In the genomic region with DNA sequence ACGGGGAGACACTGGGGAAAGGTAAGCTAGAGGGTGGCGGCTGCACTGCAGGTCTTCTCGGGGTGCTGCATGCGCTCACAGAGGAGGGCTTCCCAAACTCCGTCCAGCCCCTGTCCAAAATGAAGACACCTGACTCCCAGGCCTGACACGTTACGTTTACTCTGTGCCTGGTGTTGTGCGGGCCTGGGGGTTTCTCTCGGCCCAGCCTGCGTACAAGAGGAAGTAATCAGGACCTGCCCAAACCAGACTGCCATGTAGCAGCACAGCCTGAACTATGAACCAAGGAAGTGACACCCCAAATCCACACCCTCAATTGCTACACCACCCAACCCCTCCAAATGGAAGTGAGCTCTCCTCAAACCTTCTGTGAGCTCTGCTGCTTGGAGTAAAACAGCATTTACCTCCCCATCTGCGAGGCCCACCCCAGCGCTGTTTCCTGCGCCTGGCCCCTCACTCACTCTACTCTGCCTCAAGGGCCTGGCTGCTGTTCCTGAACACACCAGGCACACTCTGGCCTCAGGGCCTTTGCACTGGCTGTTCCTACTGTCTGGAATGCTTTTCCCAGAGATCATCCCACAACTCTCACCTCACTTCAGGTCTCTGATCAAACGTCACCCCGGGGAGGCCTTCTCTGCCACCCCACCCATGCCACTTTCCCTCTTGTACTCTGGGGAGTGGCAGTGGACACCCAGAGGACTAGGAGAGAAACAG, we compare ENCODE assay signal across 1 cellular context.
TF ChIP-seq lines count a peak whose summit lies in the region.

No MANE protein-coding gene starts in this region.

TF ChIP-seq in GM12878, 131 proteins besides CTCF, POLR2A, EP300 and RAD21:
- TF ChIP-seq STAT1 (conservative IDR thresholded peaks at IDR 0.05), result no peak
- TF ChIP-seq SMARCA5 (IDR thresholded peaks at IDR 0.05), result 0 out of 2 replicates have a peak, but pooled peaks have one; percentile 35
- TF ChIP-seq, protein P1, sequence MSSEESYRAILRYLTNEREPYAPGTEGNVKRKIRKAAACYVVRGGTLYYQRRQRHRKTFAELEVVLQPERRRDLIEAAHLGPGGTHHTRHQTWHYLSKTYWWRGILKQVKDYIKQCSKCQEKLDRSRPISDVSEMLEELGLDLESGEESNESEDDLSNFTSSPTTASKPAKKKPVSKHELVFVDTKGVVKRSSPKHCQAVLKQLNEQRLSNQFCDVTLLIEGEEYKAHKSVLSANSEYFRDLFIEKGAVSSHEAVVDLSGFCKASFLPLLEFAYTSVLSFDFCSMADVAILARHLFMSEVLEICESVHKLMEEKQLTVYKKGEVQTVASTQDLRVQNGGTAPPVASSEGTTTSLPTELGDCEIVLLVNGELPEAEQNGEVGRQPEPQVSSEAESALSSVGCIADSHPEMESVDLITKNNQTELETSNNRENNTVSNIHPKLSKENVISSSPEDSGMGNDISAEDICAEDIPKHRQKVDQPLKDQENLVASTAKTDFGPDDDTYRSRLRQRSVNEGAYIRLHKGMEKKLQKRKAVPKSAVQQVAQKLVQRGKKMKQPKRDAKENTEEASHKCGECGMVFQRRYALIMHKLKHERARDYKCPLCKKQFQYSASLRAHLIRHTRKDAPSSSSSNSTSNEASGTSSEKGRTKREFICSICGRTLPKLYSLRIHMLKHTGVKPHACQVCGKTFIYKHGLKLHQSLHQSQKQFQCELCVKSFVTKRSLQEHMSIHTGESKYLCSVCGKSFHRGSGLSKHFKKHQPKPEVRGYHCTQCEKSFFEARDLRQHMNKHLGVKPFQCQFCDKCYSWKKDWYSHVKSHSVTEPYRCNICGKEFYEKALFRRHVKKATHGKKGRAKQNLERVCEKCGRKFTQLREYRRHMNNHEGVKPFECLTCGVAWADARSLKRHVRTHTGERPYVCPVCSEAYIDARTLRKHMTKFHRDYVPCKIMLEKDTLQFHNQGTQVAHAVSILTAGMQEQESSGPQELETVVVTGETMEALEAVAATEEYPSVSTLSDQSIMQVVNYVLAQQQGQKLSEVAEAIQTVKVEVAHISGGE (CRISPR knock-in tag; IDR thresholded peaks at IDR 0.05), result no peak
- TF ChIP-seq, protein P2, sequence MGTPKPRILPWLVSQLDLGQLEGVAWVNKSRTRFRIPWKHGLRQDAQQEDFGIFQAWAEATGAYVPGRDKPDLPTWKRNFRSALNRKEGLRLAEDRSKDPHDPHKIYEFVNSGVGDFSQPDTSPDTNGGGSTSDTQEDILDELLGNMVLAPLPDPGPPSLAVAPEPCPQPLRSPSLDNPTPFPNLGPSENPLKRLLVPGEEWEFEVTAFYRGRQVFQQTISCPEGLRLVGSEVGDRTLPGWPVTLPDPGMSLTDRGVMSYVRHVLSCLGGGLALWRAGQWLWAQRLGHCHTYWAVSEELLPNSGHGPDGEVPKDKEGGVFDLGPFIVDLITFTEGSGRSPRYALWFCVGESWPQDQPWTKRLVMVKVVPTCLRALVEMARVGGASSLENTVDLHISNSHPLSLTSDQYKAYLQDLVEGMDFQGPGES (IDR thresholded peaks at IDR 0.05), result no peak
- no peak for TF ChIP-seq SUZ12 (IDR thresholded peaks at IDR 0.05; ENCODE audit: unreplicated experiment)
- no peak for TF ChIP-seq PML (IDR thresholded peaks at IDR 0.05; ENCODE audit: low read length)
- TF ChIP-seq, protein P3, sequence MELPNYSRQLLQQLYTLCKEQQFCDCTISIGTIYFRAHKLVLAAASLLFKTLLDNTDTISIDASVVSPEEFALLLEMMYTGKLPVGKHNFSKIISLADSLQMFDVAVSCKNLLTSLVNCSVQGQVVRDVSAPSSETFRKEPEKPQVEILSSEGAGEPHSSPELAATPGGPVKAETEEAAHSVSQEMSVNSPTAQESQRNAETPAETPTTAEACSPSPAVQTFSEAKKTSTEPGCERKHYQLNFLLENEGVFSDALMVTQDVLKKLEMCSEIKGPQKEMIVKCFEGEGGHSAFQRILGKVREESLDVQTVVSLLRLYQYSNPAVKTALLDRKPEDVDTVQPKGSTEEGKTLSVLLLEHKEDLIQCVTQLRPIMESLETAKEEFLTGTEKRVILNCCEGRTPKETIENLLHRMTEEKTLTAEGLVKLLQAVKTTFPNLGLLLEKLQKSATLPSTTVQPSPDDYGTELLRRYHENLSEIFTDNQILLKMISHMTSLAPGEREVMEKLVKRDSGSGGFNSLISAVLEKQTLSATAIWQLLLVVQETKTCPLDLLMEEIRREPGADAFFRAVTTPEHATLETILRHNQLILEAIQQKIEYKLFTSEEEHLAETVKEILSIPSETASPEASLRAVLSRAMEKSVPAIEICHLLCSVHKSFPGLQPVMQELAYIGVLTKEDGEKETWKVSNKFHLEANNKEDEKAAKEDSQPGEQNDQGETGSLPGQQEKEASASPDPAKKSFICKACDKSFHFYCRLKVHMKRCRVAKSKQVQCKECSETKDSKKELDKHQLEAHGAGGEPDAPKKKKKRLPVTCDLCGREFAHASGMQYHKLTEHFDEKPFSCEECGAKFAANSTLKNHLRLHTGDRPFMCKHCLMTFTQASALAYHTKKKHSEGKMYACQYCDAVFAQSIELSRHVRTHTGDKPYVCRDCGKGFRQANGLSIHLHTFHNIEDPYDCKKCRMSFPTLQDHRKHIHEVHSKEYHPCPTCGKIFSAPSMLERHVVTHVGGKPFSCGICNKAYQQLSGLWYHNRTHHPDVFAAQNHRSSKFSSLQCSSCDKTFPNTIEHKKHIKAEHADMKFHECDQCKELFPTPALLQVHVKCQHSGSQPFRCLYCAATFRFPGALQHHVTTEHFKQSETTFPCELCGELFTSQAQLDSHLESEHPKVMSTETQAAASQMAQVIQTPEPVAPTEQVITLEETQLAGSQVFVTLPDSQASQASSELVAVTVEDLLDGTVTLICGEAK (IDR thresholded peaks at IDR 0.05; ENCODE audit: borderline replicate concordance), result no peak
- peak; percentile 56 for TF ChIP-seq LARP7 (IDR thresholded peaks at IDR 0.05)
- no peak for TF ChIP-seq IRF4 (IDR thresholded peaks at IDR 0.05; ENCODE audit: low read depth, low read length)
- no peak for TF ChIP-seq HDAC2 (IDR thresholded peaks at IDR 0.05)
- no peak for TF ChIP-seq STAT3 (IDR thresholded peaks at IDR 0.05; ENCODE audit: low read depth, low read length)
- TF ChIP-seq, protein P4, sequence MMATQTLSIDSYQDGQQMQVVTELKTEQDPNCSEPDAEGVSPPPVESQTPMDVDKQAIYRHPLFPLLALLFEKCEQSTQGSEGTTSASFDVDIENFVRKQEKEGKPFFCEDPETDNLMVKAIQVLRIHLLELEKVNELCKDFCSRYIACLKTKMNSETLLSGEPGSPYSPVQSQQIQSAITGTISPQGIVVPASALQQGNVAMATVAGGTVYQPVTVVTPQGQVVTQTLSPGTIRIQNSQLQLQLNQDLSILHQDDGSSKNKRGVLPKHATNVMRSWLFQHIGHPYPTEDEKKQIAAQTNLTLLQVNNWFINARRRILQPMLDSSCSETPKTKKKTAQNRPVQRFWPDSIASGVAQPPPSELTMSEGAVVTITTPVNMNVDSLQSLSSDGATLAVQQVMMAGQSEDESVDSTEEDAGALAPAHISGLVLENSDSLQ (IDR thresholded peaks at IDR 0.05), result no peak
- TF ChIP-seq BHLHE40 (IDR thresholded peaks at IDR 0.05; ENCODE audit: borderline replicate concordance in 1 of 2, low read depth in 2 of 2, low read length in 1 of 2), result 0 out of 4 replicates have a peak, but pooled peaks of 1 of the 2 experiments have one; percentile 2
- TF ChIP-seq TAF1 (IDR thresholded peaks at IDR 0.05; ENCODE audit: borderline replicate concordance, low read depth, low read length), result no peak
- no peak for TF ChIP-seq HCFC1 (IDR thresholded peaks at IDR 0.05; ENCODE audit: low read length)
- TF ChIP-seq SP1 (IDR thresholded peaks at IDR 0.05; ENCODE audit: low read depth, low read length), result no peak
- TF ChIP-seq YY1 (IDR thresholded peaks at IDR 0.05; ENCODE audit: low read depth, low read length), result no peak
- TF ChIP-seq IKZF1 (conservative IDR thresholded peaks at IDR 0.05), result no peak
- 0 out of 2 replicates have a peak, but pooled peaks have one; percentile 9 for TF ChIP-seq BACH1 (IDR thresholded peaks at IDR 0.05; ENCODE audit: borderline replicate concordance)
- peak; percentile 64 for TF ChIP-seq DPF2 (IDR thresholded peaks at IDR 0.05)
- no peak for TF ChIP-seq CREM (IDR thresholded peaks at IDR 0.05; ENCODE audit: low read depth)
- TF ChIP-seq, protein P5, sequence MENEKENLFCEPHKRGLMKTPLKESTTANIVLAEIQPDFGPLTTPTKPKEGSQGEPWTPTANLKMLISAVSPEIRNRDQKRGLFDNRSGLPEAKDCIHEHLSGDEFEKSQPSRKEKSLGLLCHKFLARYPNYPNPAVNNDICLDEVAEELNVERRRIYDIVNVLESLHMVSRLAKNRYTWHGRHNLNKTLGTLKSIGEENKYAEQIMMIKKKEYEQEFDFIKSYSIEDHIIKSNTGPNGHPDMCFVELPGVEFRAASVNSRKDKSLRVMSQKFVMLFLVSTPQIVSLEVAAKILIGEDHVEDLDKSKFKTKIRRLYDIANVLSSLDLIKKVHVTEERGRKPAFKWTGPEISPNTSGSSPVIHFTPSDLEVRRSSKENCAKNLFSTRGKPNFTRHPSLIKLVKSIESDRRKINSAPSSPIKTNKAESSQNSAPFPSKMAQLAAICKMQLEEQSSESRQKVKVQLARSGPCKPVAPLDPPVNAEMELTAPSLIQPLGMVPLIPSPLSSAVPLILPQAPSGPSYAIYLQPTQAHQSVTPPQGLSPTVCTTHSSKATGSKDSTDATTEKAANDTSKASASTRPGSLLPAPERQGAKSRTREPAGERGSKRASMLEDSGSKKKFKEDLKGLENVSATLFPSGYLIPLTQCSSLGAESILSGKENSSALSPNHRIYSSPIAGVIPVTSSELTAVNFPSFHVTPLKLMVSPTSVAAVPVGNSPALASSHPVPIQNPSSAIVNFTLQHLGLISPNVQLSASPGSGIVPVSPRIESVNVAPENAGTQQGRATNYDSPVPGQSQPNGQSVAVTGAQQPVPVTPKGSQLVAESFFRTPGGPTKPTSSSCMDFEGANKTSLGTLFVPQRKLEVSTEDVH (IDR thresholded peaks at IDR 0.05; ENCODE audit: low read depth, partially characterized antibody), result no peak
- TF ChIP-seq SRF (IDR thresholded peaks at IDR 0.05; ENCODE audit: low read depth in 2 of 2, low read length in 2 of 2), result no peak
- TF ChIP-seq MYC (IDR thresholded peaks at IDR 0.05; ENCODE audit: insufficient read depth, insufficient read length, insufficient replicate concordance, low read length, severe bottlenecking), result no peak
- TF ChIP-seq SMAD1 (IDR thresholded peaks at IDR 0.05; ENCODE audit: low read depth, partially characterized antibody), result no peak
- TF ChIP-seq ASH2L (IDR thresholded peaks at IDR 0.05; ENCODE audit: borderline replicate concordance, low read depth), result no peak
- no peak for TF ChIP-seq TARDBP (IDR thresholded peaks at IDR 0.05; ENCODE audit: borderline replicate concordance)
- TF ChIP-seq SIN3A (IDR thresholded peaks at IDR 0.05; ENCODE audit: low read depth, low read length), result no peak
- peak; percentile 41; the same call in 1 of the 2 replicates for TF ChIP-seq NR2C1 (IDR thresholded peaks at IDR 0.05)
- TF ChIP-seq FOS (IDR thresholded peaks at IDR 0.05; ENCODE audit: borderline replicate concordance, extremely low read depth, insufficient read length), result no peak
- TF ChIP-seq NR2C2 (IDR thresholded peaks at IDR 0.05; ENCODE audit: borderline replicate concordance, control insufficient read depth, insufficient read length, low read depth), result no peak
